ENCODE assay signal across 8 cellular contexts in genomic region chrX:18426004-18426320, GRCh38. TPM values are rescaled to one million over a fixed set of nuclear protein-coding genes. Genes with fewer than 3 reads are reported as not detected.
A peak's percentile ranks its signal among the peaks of the same experiment; 100 is the strongest.
DNase-seq lines count a peak whose midpoint lies in the region; ATAC-seq, FAIRE-seq and TF ChIP-seq lines count a peak whose summit lies in the region.

No MANE protein-coding gene starts in this region.

- FAIRE-seq in astrocyte (lab: Jason Lieb, UNC) (no peak), HepG2 (lab: Jason Lieb, UNC) (no peak)

- H3K4me3 ChIP-seq in BE2C (ENCODE audit: low read depth, low read length) (peak overlapping the region; percentile 72), astrocyte (ENCODE audit: insufficient read depth, low read depth, low read length) (peak overlapping the region; percentile 68), HepG2 (replicated peaks in 1 of 3; ENCODE audit: insufficient read depth in 1 of 3, low read depth in 2 of 3, low read length in 3 of 3) (peak overlapping the region; percentile 74 to 80 (median 78)), tibial artery (peak overlapping the region; percentile 92 to 93)

- POLR2A ChIA-PET in HepG2 (lab: Yijun Ruan, JAX), result interaction anchor here (1.3 to 2.2 kb wide), 2 partner anchors 26 to 71 kb away, joined by 4 to 5 read pairs; partner anchors contain the start of gene SCML2

- H3K36me3 ChIP-seq in BE2C, result no peaks in the 10 kb centered on the region
- H3K36me3 ChIP-seq in astrocyte (ENCODE audit: insufficient read depth, low read length), result no peaks in the 10 kb centered on the region
- H3K36me3 ChIP-seq in HepG2 (replicated peaks in 1 of 2; ENCODE audit: control insufficient read depth in 1 of 2, insufficient read depth in 2 of 2, low read length in 2 of 2), result no peaks in the 10 kb centered on the region
- H3K36me3 ChIP-seq in tibial artery, result no peaks in the 10 kb centered on the region

- no peaks in the 10 kb centered on the region for H3K27me3 ChIP-seq in BE2C
- no peaks in the 10 kb centered on the region for H3K27me3 ChIP-seq in astrocyte (ENCODE audit: insufficient read depth, low read length)
- no peaks in the 10 kb centered on the region; a peak in 1 of 5 replicates for H3K27me3 ChIP-seq in HepG2 (ENCODE audit: control insufficient read depth in 1 of 2, insufficient read depth in 2 of 2, low read length in 2 of 2)
- no peaks in the 10 kb centered on the region for H3K27me3 ChIP-seq in tibial artery

- no peaks in the 10 kb centered on the region for H3K36me3 Mint-ChIP-seq in astrocyte (ENCODE audit: low read depth, unreplicated experiment)

- no peaks in the 10 kb centered on the region for H3K27me3 Mint-ChIP-seq in astrocyte (ENCODE audit: low read depth, unreplicated experiment)

- TF ChIP-seq CTCF in BE2C (IDR thresholded peaks at IDR 0.05; ENCODE audit: low read depth, low read length), result no peak
- TF ChIP-seq CTCF in astrocyte (IDR thresholded peaks at IDR 0.05; ENCODE audit: insufficient read depth, low read depth, low read length), result no peak
- no peak for TF ChIP-seq CTCF in HepG2 (CRISPR knock-in tag; IDR thresholded peaks at IDR 0.05)
- no peak for TF ChIP-seq CTCF in tibial artery (IDR thresholded peaks at IDR 0.05)

- intact Hi-C loops in HepG2 (cut with micrococcal nuclease; ENCODE audit: unreplicated experiment), result loop anchor here (10.0 kb wide), 1 partner anchor 69 kb away; no protein-coding TSS in a partner anchor
- intact Hi-C loops in tibial artery (cut with DNase I; ENCODE audit: low total_unique reads), result loop anchor here (10.0 kb wide), 1 partner anchor 249 kb away; the partner anchor contains the start of gene RS1

- H3K79me2 ChIP-seq in astrocyte (ENCODE audit: insufficient read depth, low read length) (no peaks in the 10 kb centered on the region), HepG2 (ENCODE audit: insufficient read depth, low read length) (peaks cover 35% of the 10 kb centered on the region)

- no CpG with 5 or more reads among the region's 40 CpGs for WGBS in HepG2 (ENCODE audit: low lambda C conversion rate)

- H3K9me3 Mint-ChIP-seq in astrocyte (ENCODE audit: unreplicated experiment), result no peaks in the 10 kb centered on the region

- H3K27ac Mint-ChIP-seq in astrocyte (ENCODE audit: unreplicated experiment), result no peak overlapping the region

- H4K20me1 ChIP-seq in astrocyte (ENCODE audit: insufficient read depth, low read length) (no peaks in the 10 kb centered on the region), HepG2 (ENCODE audit: insufficient read depth, low read length) (no peaks in the 10 kb centered on the region)

- peaks cover 6% of the 10 kb centered on the region for H3K4me1 Mint-ChIP-seq in astrocyte (ENCODE audit: low read depth, unreplicated experiment)

- BruUV-seq in HepG2 (replicated peaks; lab: Mats Ljungman, UMichigan), result no TSS peak

- no peaks in the 10 kb centered on the region; the same call in 1 of the 2 replicates for H3K4me1 ChIP-seq in BE2C
- H3K4me1 ChIP-seq in astrocyte (ENCODE audit: insufficient read depth, low read length), result peaks cover 3% of the 10 kb centered on the region
- peaks cover 18% of the 10 kb centered on the region; the same call in 1 of the 2 replicates for H3K4me1 ChIP-seq in HepG2 (ENCODE audit: insufficient read depth, low read length)
- H3K4me1 ChIP-seq in tibial artery, result peaks cover 0 to 22% (median 3%) of the 10 kb centered on the region in 4 donors

- TF ChIP-seq RAD21 in HepG2 (CRISPR knock-in tag; IDR thresholded peaks at IDR 0.05), result no peak

- peak; percentile 12 for DNase-seq in BE2C
- DNase-seq in astrocyte (ENCODE audit: low read depth), result no peak
- no peak for DNase-seq in HepG2 (ENCODE audit: low spot score)
- no peak for DNase-seq in tibial artery
- DNase-seq in HUDEP-2 (lab: John Stamatoyannopoulos, UW; ENCODE audit: unreplicated experiment in 76 of 76), result no peak
- no peak for DNase-seq in effector CD4-positive, alpha-beta T cell

- in situ Hi-C loops in HepG2 (cut with HindIII; ENCODE audit: extremely low pct_ligation_motif_present, low pct_unique_long_range_greater_than_20kb), result loop anchor here (10.0 to 25.0 kb wide), 2 partner anchors 186 to 249 kb away; partner anchors contain the start of gene RS1

- peak overlapping the region; percentile 86 for H3K4me3 Mint-ChIP-seq in astrocyte (ENCODE audit: unreplicated experiment)

- TF ChIP-seq POLR2A in HepG2 (IDR thresholded peaks at IDR 0.05; ENCODE audit: insufficient read depth in 1 of 2, low read depth in 2 of 2, low read length in 2 of 2), result no peak

- H2AFZ ChIP-seq in astrocyte (ENCODE audit: low read depth, low read length) (peak overlapping the region; percentile 60), HepG2 (ENCODE audit: low read length) (no peak overlapping the region)

- TF ChIP-seq EP300 in HepG2 (IDR thresholded peaks at IDR 0.05; ENCODE audit: low read depth in 2 of 2, low read length in 2 of 2), result no peak
- no peak for TF ChIP-seq EP300 in HepG2 (CRISPR knock-in tag; IDR thresholded peaks at IDR 0.05; ENCODE audit: borderline replicate concordance)

- CTCF ChIA-PET in HepG2 (lab: Yijun Ruan, JAX; ENCODE audit: low intra/inter-chr PET ratio, low total read pairs), result no interaction called here

- H3K4me2 ChIP-seq in astrocyte (ENCODE audit: low read length) (peak overlapping the region; percentile 85), HepG2 (ENCODE audit: low read depth, low read length) (peak overlapping the region; percentile 65)

- peak overlapping the region; percentile 79 for H3K9ac ChIP-seq in astrocyte (ENCODE audit: low read length)
- H3K9ac ChIP-seq in HepG2 (ENCODE audit: insufficient read depth, low read depth, low read length), result peak overlapping the region; percentile 70

- H3K9me3 ChIP-seq in BE2C (no peaks in the 10 kb centered on the region), astrocyte (ENCODE audit: insufficient read depth, low read depth, low read length) (no peaks in the 10 kb centered on the region), HepG2 (ENCODE audit: low read length) (no peaks in the 10 kb centered on the region), tibial artery (no peaks in the 10 kb centered on the region)

- ATAC-seq in HG02571 (IDR thresholded peaks at IDR 0.05; ENCODE audit: unreplicated experiment) (peak; percentile 1), HepG2 (peak; percentile 17), GM21367 (IDR thresholded peaks at IDR 0.05; ENCODE audit: unreplicated experiment) (no peak)

- peak overlapping the region; percentile 6 for H3K27ac ChIP-seq in astrocyte (ENCODE audit: low read depth, low read length)
- peak overlapping the region; percentile 68 for H3K27ac ChIP-seq in HepG2 (ENCODE audit: extremely low read length, insufficient read depth, low read length)
- H3K27ac ChIP-seq in tibial artery, result peak overlapping the region; percentile 83

TF ChIP-seq in HepG2, 621 proteins besides CTCF, POLR2A, EP300 and RAD21:
- TF ChIP-seq ZNF777 (CRISPR knock-in tag; IDR thresholded peaks at IDR 0.05) (peak; percentile 25; the same call in 1 of the 2 replicates), SALL1 (CRISPR knock-in tag; IDR thresholded peaks at IDR 0.05) (0 out of 2 replicates have a peak, but pooled peaks have one; percentile 2), ZNF441 (CRISPR knock-in tag; IDR thresholded peaks at IDR 0.05; ENCODE audit: borderline replicate concordance) (no peak)

RNA-seq across cellular contexts. Expression of gene CDKL5, which starts 0.6 kb away (rescaled TPM):
- 1.6 TPM for polyA plus RNA-seq in BE2C (2012; ENCODE audit: insufficient read depth, insufficient read length, low read depth)
- total RNA-seq in astrocyte (17.7 and 19.2 TPM in 2 replicates), HepG2 (2016; rRNA removed; fragmentation: Illumina TruSeq; extraction: Trizol) (7.0 and 9.2 TPM in 2 replicates)
- 2.6 and 4.6 TPM in 2 replicates for total RNA-seq in HepG2 (2016; cell fraction: cytosol; rRNA removed; fragmentation: Illumina TruSeq; extraction: Trizol; ENCODE audit: low read depth)
- total RNA-seq in HepG2 (2016; cell fraction: insoluble cytoplasmic fraction; rRNA removed; fragmentation: Illumina TruSeq; extraction: Trizol), result 5.7 and 8.2 TPM in 2 replicates
- 3.7 and 3.9 TPM in 2 replicates for total RNA-seq in HepG2 (2016; cell fraction: membrane; rRNA removed; fragmentation: Illumina TruSeq; extraction: Trizol)
- total RNA-seq in HepG2 (2016; cell fraction: nucleus; rRNA removed; fragmentation: Illumina TruSeq; extraction: Trizol), result 14.0 and 14.8 TPM in 2 replicates
- polyA plus RNA-seq in HepG2 (2011; rRNA removed), result 2.1 and 2.8 TPM in 2 replicates
- polyA plus RNA-seq in HepG2 (2011; cell fraction: cytosol; rRNA removed), result 1.3 and 1.5 TPM in 2 replicates
- polyA plus RNA-seq in HepG2 (2011; cell fraction: nucleus; rRNA removed), result 2.6 and 3.3 TPM in 2 replicates
- polyA plus RNA-seq in HepG2 (2012), result 2.1 and 2.2 TPM in 2 replicates
- 0.06 and 0.17 TPM in 2 replicates for polyA plus RNA-seq in HepG2 (2016; cell fraction: cytosol; fragmentation: Illumina TruSeq; extraction: Trizol; ENCODE audit: low read depth)
- polyA plus RNA-seq in HepG2 (2016; cell fraction: insoluble cytoplasmic fraction; fragmentation: Illumina TruSeq; extraction: Trizol; ENCODE audit: low read depth), result 2.9 and 3.0 TPM in 2 replicates
- 0.21 and 0.27 TPM in 2 replicates for polyA plus RNA-seq in HepG2 (2016; cell fraction: membrane; fragmentation: Illumina TruSeq; extraction: Trizol; ENCODE audit: low read depth)
- 8.9 and 9.6 TPM in 2 replicates for polyA plus RNA-seq in HepG2 (2016; cell fraction: nucleus; fragmentation: Illumina TruSeq; extraction: Trizol; ENCODE audit: insufficient read depth, low read depth)
- 6.2 and 9.6 TPM in 2 replicates for polyA minus RNA-seq in HepG2 (2011; rRNA and poly(A)+ RNA removed; ENCODE audit: low replicate concordance)
- 3.5 and 4.9 TPM in 2 replicates for polyA minus RNA-seq in HepG2 (2011; cell fraction: cytosol; rRNA and poly(A)+ RNA removed)
- polyA minus RNA-seq in HepG2 (2011; cell fraction: nucleus; rRNA and poly(A)+ RNA removed), result 13.6 and 13.8 TPM in 2 replicates

Comparison
In these comparisons a context has a peak if more than half of its experiments do, and no peak if none do; other contexts are left out.
1. H3K27ac ChIP-seq: peak in every context shown above with its lines; median percentile 83 in tibial artery; 68 in HepG2; 6 in astrocyte.